35 cellular contexts compared by ENCODE assay signal in genomic region chr1:19554090-19554489, GRCh38.
"Had no signal": no experiment of that assay in that cellular context is flagged by ENCODE, and none has a peak within 500 bp of the region (broad histone marks: within the 10 kb centered on the region; RNA-seq: fewer than 3 reads in every experiment).

No MANE protein-coding gene starts in this region.

- H3K4me2 ChIP-seq: KMS-11 had no signal

- H3K27me3 ChIP-seq: MG63 had no signal

- H3K9ac ChIP-seq: KMS-11 had no signal

- H3K4me3 ChIP-seq: MG63 had no signal

- DNase-seq: Karpas-422, Kasumi-1, MG63, MM.1S, MV-4-11, NCI-H1048, NCI-H1092, NCI-H1092 treated with DMSO at 0.1 percent for 48 hours, NCI-H1105, NCI-H1105 treated with DMSO at 0.1 percent for 48 hours, NCI-H1417, NCI-H1417 treated with DMSO at 0.1 percent for 48 hours, NCI-H1436, NCI-H1436 treated with DMSO at 0.1 percent for 48 hours, NCI-H146, NCI-H1694, NCI-H1694 treated with DMSO at 0.1 percent for 48 hours, NCI-H187, NCI-H187 treated with DMSO at 0.1 percent for 48 hours, NCI-H1930, NCI-H2029, NCI-H2029 treated with DMSO at 0.1 percent for 48 hours, NCI-H2081, NCI-H2081 treated with DMSO at 0.1 percent for 48 hours, NCI-H2107, NCI-H2171, NCI-H2171 treated with DMSO at 0.1 percent for 48 hours, NCI-H2227 treated with DMSO at 0.1 percent for 48 hours, NCI-H226, NCI-H345, NCI-H446, NCI-H446 treated with DMSO at 0.1 percent for 48 hours, NCI-H510A, NCI-H510A treated with DMSO at 0.1 percent for 48 hours had no signal

- H3K36me3 ChIP-seq: MG63 had no signal

- H3K27ac ChIP-seq: KMS-11 had no signal
